ENCODE assay signal across 1 cellular context in the genomic region with DNA sequence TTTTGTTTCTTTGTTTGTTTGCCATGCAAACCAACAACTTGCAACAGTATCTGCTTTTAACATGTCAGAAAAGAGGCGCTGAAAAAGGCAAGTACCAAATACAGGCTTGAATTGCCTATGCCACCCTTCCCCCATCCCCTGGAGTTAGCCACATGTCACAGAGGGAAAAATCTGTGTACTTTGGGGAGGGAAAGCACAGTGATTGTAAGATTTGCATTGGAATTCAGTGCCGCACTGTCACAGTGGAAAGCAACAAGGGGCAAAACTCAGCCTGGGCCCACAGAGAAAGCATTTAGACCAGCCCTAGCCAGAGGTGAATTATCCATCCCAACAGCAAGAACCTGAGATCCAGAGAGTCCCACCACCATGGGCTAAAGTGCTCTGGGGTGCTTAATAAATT.
TF ChIP-seq lines count a peak whose summit lies in the region.

No MANE protein-coding gene starts in this region.

TF ChIP-seq in K562, 482 proteins besides CTCF, POLR2A, EP300 and RAD21:
- TF ChIP-seq RCOR1 (IDR thresholded peaks at IDR 0.05; ENCODE audit: borderline replicate concordance in 1 of 2, low read depth in 2 of 2, low read length in 2 of 2) (0 out of 4 replicates have a peak, but pooled peaks of 1 of the 2 experiments have one; percentile 17), NRF1 (conservative IDR thresholded peaks at IDR 0.05 in 1 of 2, IDR thresholded peaks at IDR 0.05 in 1 of 2) (no peak), ZNF830 (CRISPR knock-in tag; IDR thresholded peaks at IDR 0.05) (no peak), NEUROD1 (IDR thresholded peaks at IDR 0.05; ENCODE audit: borderline replicate concordance, low read depth, low read length, partially characterized antibody) (peak; percentile 27), KDM1A (IDR thresholded peaks at IDR 0.05) (peak; percentile 76 to 78; a peak in 3 of 4 replicates)
- TF ChIP-seq, protein P1, sequence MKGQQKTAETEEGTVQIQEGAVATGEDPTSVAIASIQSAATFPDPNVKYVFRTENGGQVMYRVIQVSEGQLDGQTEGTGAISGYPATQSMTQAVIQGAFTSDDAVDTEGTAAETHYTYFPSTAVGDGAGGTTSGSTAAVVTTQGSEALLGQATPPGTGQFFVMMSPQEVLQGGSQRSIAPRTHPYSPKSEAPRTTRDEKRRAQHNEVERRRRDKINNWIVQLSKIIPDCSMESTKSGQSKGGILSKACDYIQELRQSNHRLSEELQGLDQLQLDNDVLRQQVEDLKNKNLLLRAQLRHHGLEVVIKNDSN (CRISPR knock-in tag; IDR thresholded peaks at IDR 0.05) = no peak
- TF ChIP-seq, protein P2, sequence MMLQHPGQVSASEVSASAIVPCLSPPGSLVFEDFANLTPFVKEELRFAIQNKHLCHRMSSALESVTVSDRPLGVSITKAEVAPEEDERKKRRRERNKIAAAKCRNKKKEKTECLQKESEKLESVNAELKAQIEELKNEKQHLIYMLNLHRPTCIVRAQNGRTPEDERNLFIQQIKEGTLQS (IDR thresholded peaks at IDR 0.05) = no peak
- TF ChIP-seq, protein P2 (CRISPR knock-in tag; conservative IDR thresholded peaks at IDR 0.05) = no peak
- TF ChIP-seq, protein P3, sequence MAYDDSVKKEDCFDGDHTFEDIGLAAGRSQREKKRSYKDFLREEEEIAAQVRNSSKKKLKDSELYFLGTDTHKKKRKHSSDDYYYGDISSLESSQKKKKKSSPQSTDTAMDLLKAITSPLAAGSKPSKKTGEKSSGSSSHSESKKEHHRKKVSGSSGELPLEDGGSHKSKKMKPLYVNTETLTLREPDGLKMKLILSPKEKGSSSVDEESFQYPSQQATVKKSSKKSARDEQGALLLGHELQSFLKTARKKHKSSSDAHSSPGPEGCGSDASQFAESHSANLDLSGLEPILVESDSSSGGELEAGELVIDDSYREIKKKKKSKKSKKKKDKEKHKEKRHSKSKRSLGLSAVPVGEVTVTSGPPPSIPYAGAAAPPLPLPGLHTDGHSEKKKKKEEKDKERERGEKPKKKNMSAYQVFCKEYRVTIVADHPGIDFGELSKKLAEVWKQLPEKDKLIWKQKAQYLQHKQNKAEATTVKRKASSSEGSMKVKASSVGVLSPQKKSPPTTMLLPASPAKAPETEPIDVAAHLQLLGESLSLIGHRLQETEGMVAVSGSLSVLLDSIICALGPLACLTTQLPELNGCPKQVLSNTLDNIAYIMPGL (CRISPR knock-in tag; IDR thresholded peaks at IDR 0.05) = no peak
TF ChIP-seq in K562: peak in this region for 3.
